Comparison of ENCODE assay signal across 8 cellular contexts in genomic region chr3:75429561-75430220, GRCh38.
A peak's percentile ranks its signal among the peaks of the same experiment; 100 is the strongest.
DNase-seq lines count a peak whose midpoint lies in the region; TF ChIP-seq lines count a peak whose summit lies in the region.
"Not testable (repeated sequence)": the region's sequence is repeated elsewhere in the genome, so short reads cannot be mapped to it uniquely, and the experiment has no call there.

No MANE protein-coding gene starts in this region.

- not testable (repeated sequence) for H3K4me3 ChIP-seq in lower leg skin (ENCODE audit: low read depth, poor library complexity, severe bottlenecking); vagina

- TF ChIP-seq CTCF in GM13976 (IDR thresholded peaks at IDR 0.05; ENCODE audit: borderline replicate concordance, control extremely low read depth, extremely low read depth, insufficient read depth, missing control alignments), result peak; percentile 73
- TF ChIP-seq CTCF in lower leg skin (IDR thresholded peaks at IDR 0.05), result peak in 1 of 3 donors; percentile 73
- peak; percentile 62 to 80 (median 77) for TF ChIP-seq CTCF in vagina (IDR thresholded peaks at IDR 0.05)

- not testable (repeated sequence) for H3K27me3 ChIP-seq in vagina

- H3K36me3 ChIP-seq in vagina, result not testable (repeated sequence)

- not testable (repeated sequence) for TF ChIP-seq POLR2A in erythroblast (IDR thresholded peaks at IDR 0.05; ENCODE audit: low read length); lower leg skin (IDR thresholded peaks at IDR 0.05); vagina (IDR thresholded peaks at IDR 0.05)

- intact Hi-C loops in lower leg skin (cut with DNase I; ENCODE audit: low total_unique reads), result not testable (repeated sequence)
- intact Hi-C loops in vagina (cut with DNase I), result loop anchor here (10.0 kb wide), 1 partner anchor 135 kb away; no protein-coding TSS in a partner anchor

- WGBS in lower leg skin, 2 donors, result 58 to 63% methylated on average over 9 of the region's 9 CpGs

- in situ Hi-C loops in GM13976 (cut with MboI; ENCODE audit: low sequenced_read_pairs, unreplicated experiment), result not testable (repeated sequence)

- DNase-seq in GM13976 (ENCODE audit: low spot score) (peak; percentile 48), NCI-H2081 (lab: John Stamatoyannopoulos, UW) (peak; percentile 34 to 35), T-helper 22 cell (ENCODE audit: low read depth) (peak; percentile 21), erythroblast (lab: John Stamatoyannopoulos, UW) (peak; percentile 59 to 74), lower leg skin (ENCODE audit: low spot score in 2 of 2) (peak; percentile 59 to 92)
- DNase-seq in activated naive CD4-positive, alpha-beta T cell (lab: John Stamatoyannopoulos, UW), result peak; percentile 10 to 59 (median 32)
- peak; percentile 40 to 54 for DNase-seq in stimulated activated CD4-positive, alpha-beta T cell treated with anti-CD3 and anti-CD28 coated beads, Interleukin-15, amount 100 ng/mL, for 1 hour (ENCODE audit: low read depth in 1 of 2, low spot score in 1 of 2)
- not testable (repeated sequence) for DNase-seq in vagina (ENCODE audit: extremely low spot score in 2 of 2)

- peaks cover 21% of the 10 kb centered on the region for H3K4me1 ChIP-seq in vagina

- not testable (repeated sequence) for H3K9me3 ChIP-seq in vagina

- H3K27ac ChIP-seq in vagina, result not testable (repeated sequence)
